Comparison of ENCODE assay signal across 1 cellular context in genomic region chr20:44916586-44916985, GRCh38.
TF ChIP-seq lines count a peak whose summit lies in the region.

No MANE protein-coding gene starts in this region.

TF ChIP-seq in WTC11, 78 proteins besides CTCF, POLR2A, EP300 and RAD21:
- TF ChIP-seq NFYB (CRISPR knock-in tag; conservative IDR thresholded peaks at IDR 0.05; ENCODE audit: low read depth) (no peak), ZNF423 (CRISPR knock-in tag; IDR thresholded peaks at IDR 0.05) (peak; percentile 34; the same call in 1 of the 2 replicates), ZNF232 (CRISPR knock-in tag; IDR thresholded peaks at IDR 0.05) (no peak)
TF ChIP-seq in WTC11: peak in this region for 1.
